ENCODE assay signal across 27 cellular contexts in genomic region chr2:161020437-161020836, GRCh38.
"Had no signal": no experiment of that assay in that cellular context is flagged by ENCODE, and none has a peak within 500 bp of the region (broad histone marks: within the 10 kb centered on the region; RNA-seq: fewer than 3 reads in every experiment).

No MANE protein-coding gene starts in this region.

- ATAC-seq: heart right ventricle; left ventricle myocardium superior; mucosa of descending colon; natural killer cell treated with Interleukin-12 subunit alpha and Interleukin-12 subunit beta and Interleukin-15 and Interleukin-18, amount 100 ng/mL, for 72 hours; pancreas; right lobe of liver; stimulated activated naive B cell treated with anti-CD40 and anti-IgM and Interleukin-4, amounts not matched to agents 10 μg/mL and 1 μg/mL and 100 μg/mL, for 72 hours; stimulated activated naive CD8-positive, alpha-beta T cell treated with anti-CD3 and anti-CD28 coated beads, Interleukin-15, amount 100 ng/mL, for 72 hours had no signal

- DNase-seq: colonic mucosa; effector memory CD4-positive, alpha-beta T cell; erythroblast; esophagus squamous epithelium; foreskin melanocyte; glutamatergic neuron; heart right ventricle; hippocampal formation; immature natural killer cell; islet precursor cell; kidney glomerular epithelial cell; left ventricle myocardium superior; mesenchymal stem cell; mucosa of descending colon; naive B cell; pancreas; right lobe of liver; small intestine; stimulated activated CD4-positive, alpha-beta T cell treated with anti-CD3 and anti-CD28 coated beads, Interleukin-15, amount 100 ng/mL, for 24 hours; stimulated activated CD4-positive, alpha-beta T cell treated with anti-CD3 and anti-CD28 coated beads, Interleukin-2, amount 100 ng/mL, for 48 hours; stimulated activated naive B cell treated with anti-CD40 and anti-IgM and Interleukin-4, amounts not matched to agents 10 μg/mL and 1 μg/mL and 100 μg/mL, for 72 hours; stimulated activated naive CD8-positive, alpha-beta T cell treated with anti-CD3 and anti-CD28 coated beads, Interleukin-15, amount 100 ng/mL, for 72 hours; trophoblast cell had no signal

- H3K4me3 ChIP-seq: colonic mucosa, esophagus squamous epithelium, heart right ventricle, lung, mucosa of descending colon, pancreas, right lobe of liver, suprapubic skin, vagina had no signal
